In the genomic region with DNA sequence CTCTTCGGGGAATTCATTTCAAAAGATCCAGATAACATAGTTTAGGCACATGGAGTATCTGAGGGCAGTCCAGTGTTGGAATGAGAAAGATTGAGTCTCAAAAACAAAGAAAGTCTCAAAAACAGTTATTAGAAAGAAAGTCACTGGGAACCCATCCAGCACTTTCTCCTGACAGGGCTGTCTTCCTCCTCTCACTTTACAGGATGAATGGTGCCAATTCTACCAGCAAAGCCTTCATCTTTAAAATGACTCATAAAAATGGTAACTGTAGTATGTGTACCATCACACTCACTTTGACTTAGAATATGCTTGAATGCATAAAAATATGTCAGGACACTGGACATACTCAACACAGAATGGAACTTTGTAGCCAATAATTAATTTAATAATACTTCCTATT, we compare ENCODE assay signal across 22 cellular contexts.
DNase-seq lines count a peak whose midpoint lies in the region; ATAC-seq and TF ChIP-seq lines count a peak whose summit lies in the region.
"Had no signal": no experiment of that assay in that cellular context is flagged by ENCODE, and none has a peak within 500 bp of the region (broad histone marks: within the 10 kb centered on the region; RNA-seq: fewer than 3 reads in every experiment).

No MANE protein-coding gene starts in this region.

- H3K4me1 Mint-ChIP-seq in activated naive CD8-positive, alpha-beta T cell treated with anti-CD3 and anti-CD28 coated beads for 36 hours: no peaks in the 10 kb centered on the region
- H3K4me1 Mint-ChIP-seq: B cell had no signal

- H3K4me3 Mint-ChIP-seq in activated naive CD8-positive, alpha-beta T cell treated with anti-CD3 and anti-CD28 coated beads for 36 hours: no peak overlapping the region
- H3K4me3 Mint-ChIP-seq: B cell; CD8-positive, alpha-beta T cell; HFFc6 had no signal

- peaks cover 2% of the 10 kb centered on the region for H3K36me3 Mint-ChIP-seq in activated naive CD8-positive, alpha-beta T cell treated with anti-CD3 and anti-CD28 coated beads for 36 hours
- H3K36me3 Mint-ChIP-seq: CD8-positive, alpha-beta T cell had no signal

- peak overlapping the region; percentile 76 for H3K27ac ChIP-seq in epithelial cell of prostate
- H3K27ac ChIP-seq: BLaER1 treated with 17β-estradiol and CSF1 and Interleukin-3, amounts not matched to agents 10 nM and 100 nM had no signal

- peak; percentile 56 for ATAC-seq in omental fat pad (ENCODE audit: low FRiP score)
- ATAC-seq in HG03159 (IDR thresholded peaks at IDR 0.05; ENCODE audit: unreplicated experiment): no peak
- ATAC-seq: CD8-positive, alpha-beta T cell; GM12878; HCT116; HepG2 had no signal

- DNase-seq in A172 (ENCODE audit: low spot score) (peak; percentile 5), RPMI7951 (ENCODE audit: low read depth) (peak; percentile 20), epithelial cell of prostate (ENCODE audit: low read depth, low spot score) (no peak), omental fat pad (ENCODE audit: low spot score) (no peak), mesenteric fat pad (ENCODE audit: low spot score) (no peak)
- no peak for DNase-seq in activated naive CD8-positive, alpha-beta T cell treated with anti-CD3 and anti-CD28 coated beads for 36 hours
- DNase-seq: 8988T; CD8-positive, alpha-beta T cell; COR-L47; DMS 273 treated with DMSO at 0.1 percent for 48 hours; DMS53; DND-41; EL; GOT3; H7; HFFc6 had no signal

- H3K27me3 Mint-ChIP-seq in activated naive CD8-positive, alpha-beta T cell treated with anti-CD3 and anti-CD28 coated beads for 36 hours: peaks cover 35% of the 10 kb centered on the region

- peaks cover 1% of the 10 kb centered on the region for H3K9me3 Mint-ChIP-seq in activated naive CD8-positive, alpha-beta T cell treated with anti-CD3 and anti-CD28 coated beads for 36 hours

- no peak overlapping the region for H3K27ac Mint-ChIP-seq in activated naive CD8-positive, alpha-beta T cell treated with anti-CD3 and anti-CD28 coated beads for 36 hours
- H3K27ac Mint-ChIP-seq: B cell; CD8-positive, alpha-beta T cell; HFFc6 had no signal

- no peak for TF ChIP-seq CTCF in omental fat pad (IDR thresholded peaks at IDR 0.05)

Comparison
In these comparisons a context has a peak if more than half of its experiments do, and no peak if none do; other contexts are left out.
1. DNase-seq: peak in A172 (single experiment) and RPMI7951 (single experiment); none in epithelial cell of prostate (single experiment), omental fat pad (single experiment), mesenteric fat pad (single experiment) and activated naive CD8-positive, alpha-beta T cell treated with anti-CD3 and anti-CD28 coated beads for 36 hours (single experiment).